In the genomic region with DNA sequence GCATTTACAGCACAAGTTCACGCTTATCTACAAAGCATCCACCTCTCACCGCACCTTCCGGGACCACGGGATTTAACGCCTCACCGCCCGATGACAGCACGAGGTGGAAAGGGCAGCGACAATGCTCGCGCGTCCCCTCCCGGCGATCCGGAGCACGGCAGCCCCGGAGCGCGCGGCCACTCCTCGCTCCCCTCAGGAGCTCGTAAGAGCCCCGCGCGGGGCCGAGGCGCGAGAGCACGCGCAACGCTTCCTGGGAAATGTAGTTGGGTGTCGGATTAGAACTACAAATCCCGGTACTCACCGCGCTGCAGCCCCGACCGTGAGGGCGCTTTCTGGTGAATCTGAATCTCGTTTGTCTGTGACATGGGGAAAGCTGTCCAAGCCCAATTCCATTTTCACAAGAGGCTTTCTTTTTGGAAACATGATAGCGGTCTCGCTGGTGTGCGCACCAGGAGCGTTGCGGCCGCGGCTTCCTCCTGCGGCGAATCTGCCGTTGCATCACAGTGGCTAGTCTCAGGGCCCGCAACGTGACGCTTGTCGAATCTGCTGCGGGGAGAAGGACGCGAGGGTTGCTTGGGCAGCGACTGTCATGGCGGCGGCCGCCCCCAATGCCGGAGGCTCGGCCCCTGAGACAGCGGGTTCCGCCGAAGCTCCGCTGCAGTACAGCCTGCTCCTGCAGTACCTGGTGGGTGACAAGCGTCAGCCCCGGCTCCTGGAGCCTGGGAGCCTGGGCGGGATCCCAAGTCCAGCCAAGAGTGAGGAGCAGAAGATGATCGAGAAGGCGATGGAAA, we compare ENCODE assay signal across 8 cellular contexts. TPM values are rescaled to one million over a fixed set of nuclear protein-coding genes. Genes with fewer than 3 reads are reported as not detected.
A peak's percentile ranks its signal among the peaks of the same experiment; 100 is the strongest.
DNase-seq lines count a peak whose midpoint lies in the region; ATAC-seq and TF ChIP-seq lines count a peak whose summit lies in the region.

A gene (plus strand): TSS at position 576 of the 791 bp plus-strand sequence. CDS start 14 bp downstream, at position 590.

- TF ChIP-seq CTCF in right atrium auricular region (IDR thresholded peaks at IDR 0.05) (peak; percentile 92 to 97), vagina (IDR thresholded peaks at IDR 0.05) (peak; percentile 75 to 95 (median 87))

- peak; percentile 71 for ATAC-seq in GM18499 (IDR thresholded peaks at IDR 0.05; ENCODE audit: insufficient read depth, unreplicated experiment)
- ATAC-seq in HG02943 (IDR thresholded peaks at IDR 0.05; ENCODE audit: low read depth, unreplicated experiment): peak; percentile 75

- peak within 1 kb of the TSS; percentile 96 to 99 for H3K4me3 ChIP-seq in right atrium auricular region
- H3K4me3 ChIP-seq in vagina: peak within 1 kb of the TSS; percentile 58 to 88

- peak in 1 of 2 donors; percentile 57 for TF ChIP-seq POLR2A in vagina (IDR thresholded peaks at IDR 0.05)

- peaks cover 22% of the 10 kb centered on the region for H3K36me3 ChIP-seq in right atrium auricular region
- peaks cover 0 to 19% of the 10 kb centered on the region in 2 donors for H3K36me3 ChIP-seq in vagina

- DNase-seq in NCI-H187 (lab: John Stamatoyannopoulos, UW) (peak; percentile 77 to 80), T-helper 2 cell (peak; percentile 82 to 99 (median 88)), anterior cingulate cortex (lab: John Stamatoyannopoulos, UW) (peak; percentile 51 to 99 (median 91)), right atrium auricular region (ENCODE audit: low spot score) (peak; percentile 92), pulmonary artery endothelial cell (ENCODE audit: low read depth, low spot score) (peak; percentile 96), vagina (ENCODE audit: extremely low spot score in 2 of 2) (no peak)

- H3K27me3 ChIP-seq in right atrium auricular region: no peaks in the 10 kb centered on the region
- H3K27me3 ChIP-seq in vagina: no peaks in the 10 kb centered on the region

- intact Hi-C loops in vagina (cut with DNase I): no loop called here

- H3K27ac ChIP-seq in right atrium auricular region (peak within 1 kb of the TSS; percentile 88 to 94), vagina (peak within 1 kb of the TSS; percentile 88)

- H3K4me1 ChIP-seq in right atrium auricular region: peaks cover 0 to 43% of the 10 kb centered on the region in 2 donors
- H3K4me1 ChIP-seq in vagina: peaks cover 39% of the 10 kb centered on the region

- H3K9me3 ChIP-seq in right atrium auricular region: no peaks in the 10 kb centered on the region
- no peaks in the 10 kb centered on the region for H3K9me3 ChIP-seq in vagina

RNA-seq across cellular contexts. Expression of the gene that starts here (rescaled TPM):
- 10 to 100 TPM; 14.8 to 15.4 TPM for total RNA-seq in right atrium auricular region
- total RNA-seq in pulmonary artery endothelial cell: 22.5 and 23.0 TPM in 2 replicates
- 8.8 TPM for total RNA-seq in vagina

Comparison
In these comparisons a context has a peak if more than half of its experiments do, and no peak if none do; other contexts are left out.
1. DNase-seq: peak in NCI-H187 (2 of 2), T-helper 2 cell (5 of 5), anterior cingulate cortex (58 of 58), right atrium auricular region (single experiment) and pulmonary artery endothelial cell (single experiment); none in vagina (0 of 2).